Comparison of ENCODE assay signal across 9 cellular contexts in genomic region chr2:152445791-152446201, GRCh38.
A peak's percentile ranks its signal among the peaks of the same experiment; 100 is the strongest.
DNase-seq lines count a peak whose midpoint lies in the region; ATAC-seq and TF ChIP-seq lines count a peak whose summit lies in the region.
"Had no signal": no experiment of that assay in that cellular context is flagged by ENCODE, and none has a peak within 500 bp of the region (broad histone marks: within the 10 kb centered on the region; RNA-seq: fewer than 3 reads in every experiment).

No MANE protein-coding gene starts in this region.

- peak overlapping the region; percentile 30 for H3K27ac ChIP-seq in fibroblast of lung (ENCODE audit: insufficient read depth, low read length)

- H3K4me1 ChIP-seq in fibroblast of lung (ENCODE audit: control insufficient read depth, extremely low read depth, insufficient read depth, low read length): peaks cover 7% of the 10 kb centered on the region
- peaks cover 35% of the 10 kb centered on the region for H3K4me1 ChIP-seq in skeletal muscle satellite cell (ENCODE audit: control insufficient read depth, insufficient read depth, low read length)

- H3K9ac ChIP-seq in fibroblast of lung (ENCODE audit: insufficient read depth, low read length) (no peak overlapping the region), skeletal muscle satellite cell (ENCODE audit: low read depth, low read length) (peak overlapping the region; percentile 12)

- H3K4me2 ChIP-seq in fibroblast of lung (ENCODE audit: extremely low read depth, insufficient read depth, low read length) (no peak overlapping the region), skeletal muscle satellite cell (ENCODE audit: low read length) (peak overlapping the region; percentile 59)

- no peaks in the 10 kb centered on the region for H4K20me1 ChIP-seq in fibroblast of lung (ENCODE audit: control insufficient read depth, extremely low read depth, insufficient read depth, low read length)

- H3K36me3 ChIP-seq in MG63 (no peaks in the 10 kb centered on the region), fibroblast of lung (ENCODE audit: control insufficient read depth, insufficient read depth, low read length) (no peaks in the 10 kb centered on the region), skeletal muscle satellite cell (ENCODE audit: insufficient read depth, low read length) (no peaks in the 10 kb centered on the region)

- DNase-seq in MG63: peak; percentile 61
- DNase-seq in fibroblast of lung (ENCODE audit: low read depth in 2 of 2): peak; percentile 84 to 95
- DNase-seq in NCI-H345 treated with DMSO at 0.1 percent for 48 hours (lab: John Stamatoyannopoulos, UW; ENCODE audit: unreplicated experiment): no peak
- no peak for DNase-seq in MV-4-11 (lab: John Stamatoyannopoulos, UW)
- DNase-seq: NCI-H1436 treated with DMSO at 0.1 percent for 48 hours had no signal

- ATAC-seq in GM18502 (IDR thresholded peaks at IDR 0.05; ENCODE audit: poor library complexity, unreplicated experiment) (peak; percentile 45), HG03571 (IDR thresholded peaks at IDR 0.05; ENCODE audit: unreplicated experiment) (no peak), GM19023 (IDR thresholded peaks at IDR 0.05; ENCODE audit: unreplicated experiment) (no peak)

- H3K9me3 ChIP-seq in MG63 (no peaks in the 10 kb centered on the region), fibroblast of lung (ENCODE audit: control insufficient read depth, insufficient read depth, low read depth, low read length) (no peaks in the 10 kb centered on the region), skeletal muscle satellite cell (replicated peaks; ENCODE audit: low read length) (no peaks in the 10 kb centered on the region)

- no peaks in the 10 kb centered on the region for H3K27me3 ChIP-seq in MG63
- no peaks in the 10 kb centered on the region for H3K27me3 ChIP-seq in fibroblast of lung (ENCODE audit: control insufficient read depth, insufficient read depth, low read length)
- H3K27me3 ChIP-seq in skeletal muscle satellite cell (ENCODE audit: control insufficient read depth, insufficient read depth, low read length): no peaks in the 10 kb centered on the region

- H3K4me3 ChIP-seq in MG63: no peak overlapping the region
- H3K4me3 ChIP-seq in fibroblast of lung (replicated peaks in 1 of 4; ENCODE audit: control extremely low read depth in 1 of 4, insufficient read depth in 1 of 4, low read depth in 3 of 4, low read length in 4 of 4): no peak overlapping the region
- H3K4me3 ChIP-seq in skeletal muscle satellite cell (ENCODE audit: low read length): no peak overlapping the region

- H2AFZ ChIP-seq in fibroblast of lung (ENCODE audit: low read length): no peak overlapping the region

- peaks cover 6% of the 10 kb centered on the region for H3K79me2 ChIP-seq in fibroblast of lung (ENCODE audit: control insufficient read depth, insufficient read depth, low read length)

- TF ChIP-seq CTCF in fibroblast of lung (conservative IDR thresholded peaks at IDR 0.05 in 1 of 2, IDR thresholded peaks at IDR 0.05 in 1 of 2; ENCODE audit: low read depth in 1 of 2, low read length in 2 of 2): no peak

Comparison
In these comparisons a context has a peak if more than half of its experiments do, and no peak if none do; other contexts are left out.
1. DNase-seq: peak in MG63 (single experiment) and fibroblast of lung (2 of 2); none in NCI-H345 treated with DMSO at 0.1 percent for 48 hours (single experiment) and MV-4-11 (single experiment).